9 cellular contexts compared by ENCODE assay signal in the genomic region with DNA sequence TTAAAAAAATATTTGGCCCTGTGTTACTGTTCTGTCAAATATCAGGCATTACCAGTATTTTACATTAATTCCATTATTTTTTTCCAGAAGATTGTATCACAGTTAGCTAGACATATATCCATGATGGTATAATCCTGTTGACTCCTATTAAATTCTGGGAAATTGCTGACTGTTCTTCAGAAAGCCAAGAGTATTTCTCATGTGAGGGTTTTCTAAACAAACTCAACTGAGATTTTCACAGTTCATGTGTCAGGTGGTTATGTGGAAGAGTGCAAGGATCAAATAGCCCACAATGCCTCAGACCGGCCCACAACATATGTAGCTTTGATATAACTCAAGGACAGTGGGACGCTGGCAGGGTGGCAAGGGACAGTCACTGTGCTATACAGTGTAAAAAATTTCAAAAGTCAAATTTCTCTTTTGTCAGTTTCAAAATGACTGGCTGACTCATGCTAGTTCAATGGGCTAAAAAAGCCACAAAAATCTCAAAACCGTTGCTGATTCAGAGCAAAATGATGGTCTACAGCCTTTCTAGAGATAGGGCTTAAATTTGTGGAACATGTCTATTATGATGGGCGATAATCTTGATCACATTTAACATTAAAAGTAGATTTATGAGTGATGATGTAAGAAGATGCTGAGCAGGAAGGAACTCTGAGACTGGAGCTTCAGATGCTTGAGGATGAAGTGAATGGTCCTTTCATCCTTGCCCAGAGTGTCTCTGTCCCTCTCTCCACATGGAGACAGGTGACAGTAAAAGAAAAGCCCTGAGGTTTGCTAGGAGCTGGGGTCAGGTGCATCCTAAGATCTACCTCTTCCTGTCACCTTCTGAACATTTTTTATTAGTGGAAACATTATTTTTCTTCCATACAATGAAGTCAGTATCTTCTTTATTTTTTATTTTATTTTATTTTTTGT.
A peak's percentile ranks its signal among the peaks of the same experiment; 100 is the strongest.
DNase-seq lines count a peak whose midpoint lies in the region; ATAC-seq, FAIRE-seq and TF ChIP-seq lines count a peak whose summit lies in the region.
"Had no signal": no experiment of that assay in that cellular context is flagged by ENCODE, and none has a peak within 500 bp of the region (broad histone marks: within the 10 kb centered on the region; RNA-seq: fewer than 3 reads in every experiment).

No MANE protein-coding gene starts in this region.

- no peak overlapping the region for H3K4me3 ChIP-seq in AG04450 (ENCODE audit: low read depth, low read length)
- no peak overlapping the region for H3K4me3 ChIP-seq in astrocyte (ENCODE audit: insufficient read depth, low read depth, low read length)
- no peak overlapping the region for H3K4me3 ChIP-seq in aorta (ENCODE audit: low read length in 2 of 2)
- H3K4me3 ChIP-seq in endodermal cell (ENCODE audit: low read length): no peak overlapping the region

- H3K36me3 ChIP-seq in astrocyte (ENCODE audit: insufficient read depth, low read length) (no peaks in the 10 kb centered on the region), aorta (ENCODE audit: control insufficient read depth in 1 of 2, insufficient read depth in 2 of 2, low read length in 1 of 2) (no peaks in the 10 kb centered on the region), endodermal cell (ENCODE audit: control insufficient read depth, insufficient read depth, low read length) (no peaks in the 10 kb centered on the region)
- H3K36me3 ChIP-seq: neutrophil had no signal

- peak; percentile 97 for FAIRE-seq in astrocyte (lab: Jason Lieb, UNC)

- H3K27ac Mint-ChIP-seq in astrocyte (ENCODE audit: unreplicated experiment) (peak overlapping the region; percentile 90), endodermal cell (no peak overlapping the region)

- no peak for DNase-seq in AG04450 (ENCODE audit: low read depth, low spot score)
- peak; percentile 93 for DNase-seq in astrocyte (ENCODE audit: low read depth)
- no peak for DNase-seq in aorta
- no peak for DNase-seq in NCI-H2107 (lab: John Stamatoyannopoulos, UW)
- DNase-seq in endodermal cell: no peak
- DNase-seq in mucosa of gallbladder (ENCODE audit: low spot score): no peak

- 71 to 76% methylated on average over 4 of the region's 4 CpGs for WGBS in aorta, 2 donors
- 94 to 96% methylated on average over 4 of the region's 4 CpGs for WGBS in endodermal cell (ENCODE audit: insufficient coverage in 1 of 2, insufficient read length in 1 of 2), 2 experiments

- H3K4me1 Mint-ChIP-seq in astrocyte (ENCODE audit: low read depth, unreplicated experiment) (peaks cover 49% of the 10 kb centered on the region), endodermal cell (peaks cover 31% of the 10 kb centered on the region)

- H3K27me3 Mint-ChIP-seq in astrocyte (ENCODE audit: low read depth, unreplicated experiment) (no peaks in the 10 kb centered on the region), endodermal cell (ENCODE audit: insufficient read depth) (peaks cover 2% of the 10 kb centered on the region)

- H3K9me3 Mint-ChIP-seq in astrocyte (ENCODE audit: unreplicated experiment) (no peaks in the 10 kb centered on the region), endodermal cell (no peaks in the 10 kb centered on the region)

- H3K4me1 ChIP-seq in astrocyte (ENCODE audit: insufficient read depth, low read length): peaks cover 47% of the 10 kb centered on the region
- H3K4me1 ChIP-seq in aorta (ENCODE audit: control insufficient read depth in 1 of 2, insufficient read depth in 2 of 2, low read length in 2 of 2): peaks cover 2% of the 10 kb centered on the region in 2 donors
- H3K4me1 ChIP-seq in endodermal cell (ENCODE audit: control insufficient read depth, insufficient read depth, low read length): peaks cover 12% of the 10 kb centered on the region

- no peaks in the 10 kb centered on the region for H3K79me2 ChIP-seq in astrocyte (ENCODE audit: insufficient read depth, low read length)

- POLR2A ChIA-PET in AG04450 (lab: Yijun Ruan, JAX): interaction anchor here (1.4 kb wide), 1 partner anchor 175 kb away, joined by 4 read pairs; no protein-coding TSS in a partner anchor

- H3K27ac ChIP-seq in AG04450 (ENCODE audit: low read depth, low read length): peak overlapping the region; percentile 83
- peak overlapping the region; percentile 94 for H3K27ac ChIP-seq in astrocyte (ENCODE audit: low read depth, low read length)
- H3K27ac ChIP-seq in aorta (ENCODE audit: low read depth in 1 of 2, low read length in 2 of 2): no peak overlapping the region
- H3K27ac ChIP-seq in endodermal cell (ENCODE audit: low read depth, low read length): no peak overlapping the region
- H3K27ac ChIP-seq: neutrophil had no signal

- H3K9me3 ChIP-seq in AG04450 (ENCODE audit: control insufficient read depth, insufficient read depth, low read length) (no peaks in the 10 kb centered on the region), astrocyte (ENCODE audit: insufficient read depth, low read depth, low read length) (no peaks in the 10 kb centered on the region), aorta (ENCODE audit: control insufficient read depth, low read length) (no peaks in the 10 kb centered on the region), endodermal cell (ENCODE audit: control insufficient read depth, low read length) (no peaks in the 10 kb centered on the region)
- H3K9me3 ChIP-seq: neutrophil had no signal

- CTCF ChIA-PET in AG04450 (lab: Charles Lee): interaction anchor here (0.7 to 3.9 kb wide), 2 partner anchors 15 to 100 kb away, joined by 3 to 20 read pairs; no protein-coding TSS in a partner anchor

- intact Hi-C loops in aorta (cut with DNase I): loop anchor here in 1 of 2 donors (5.0 kb wide), 1 partner anchor 148 kb away; no protein-coding TSS in a partner anchor

- H3K27me3 ChIP-seq in AG04450 (ENCODE audit: control insufficient read depth, insufficient read depth, low read length) (no peaks in the 10 kb centered on the region), astrocyte (ENCODE audit: insufficient read depth, low read length) (no peaks in the 10 kb centered on the region), aorta (ENCODE audit: control insufficient read depth in 1 of 2, insufficient read depth in 2 of 2, low read length in 1 of 2) (no peaks in the 10 kb centered on the region), endodermal cell (ENCODE audit: control insufficient read depth, insufficient read depth, low read length, poor library complexity, severe bottlenecking) (no peaks in the 10 kb centered on the region)

- peak overlapping the region; percentile 71 for H3K9ac ChIP-seq in astrocyte (ENCODE audit: low read length)
- H3K9ac ChIP-seq in endodermal cell (ENCODE audit: extremely low read depth, low read length, poor library complexity, severe bottlenecking): no peak overlapping the region

- ATAC-seq in GM19397 (IDR thresholded peaks at IDR 0.05; ENCODE audit: unreplicated experiment) (peak; percentile 83), HG03342 (IDR thresholded peaks at IDR 0.05; ENCODE audit: unreplicated experiment) (peak; percentile 71), aorta (ENCODE audit: low FRiP score) (no peak)

- no peaks in the 10 kb centered on the region for H4K20me1 ChIP-seq in astrocyte (ENCODE audit: insufficient read depth, low read length)

- H2AFZ ChIP-seq in astrocyte (ENCODE audit: low read depth, low read length): no peak overlapping the region

- H3K4me3 Mint-ChIP-seq in astrocyte (ENCODE audit: unreplicated experiment): no peak overlapping the region
- H3K4me3 Mint-ChIP-seq in endodermal cell: no peak overlapping the region

- peak overlapping the region; percentile 76 for H3K4me2 ChIP-seq in astrocyte (ENCODE audit: low read length)

- H3K36me3 Mint-ChIP-seq in astrocyte (ENCODE audit: low read depth, unreplicated experiment): no peaks in the 10 kb centered on the region
- no peaks in the 10 kb centered on the region for H3K36me3 Mint-ChIP-seq in endodermal cell (ENCODE audit: low read depth)

- TF ChIP-seq CTCF in AG04450 (IDR thresholded peaks at IDR 0.05; ENCODE audit: low read depth, low read length) (no peak), astrocyte (IDR thresholded peaks at IDR 0.05; ENCODE audit: insufficient read depth, low read depth, low read length) (no peak), endodermal cell (conservative IDR thresholded peaks at IDR 0.05) (no peak)

Comparison
In these comparisons a context has a peak if more than half of its experiments do, and no peak if none do; other contexts are left out.
1. H3K27ac ChIP-seq: peak in AG04450 (single experiment) and astrocyte (single experiment); none in aorta (0 of 2) and endodermal cell (single experiment).